22 cellular contexts compared by ENCODE assay signal in genomic region chr20:22369100-22369499, GRCh38.
"Had no signal": no experiment of that assay in that cellular context is flagged by ENCODE, and none has a peak within 500 bp of the region (broad histone marks: within the 10 kb centered on the region; RNA-seq: fewer than 3 reads in every experiment).

No MANE protein-coding gene starts in this region.

- H3K4me3 ChIP-seq: MG63, SJCRH30 had no signal

- DNase-seq: KBM-7, MG63, NCI-H1092, NCI-H1417 treated with DMSO at 0.1 percent for 48 hours, NCI-H146, NCI-H1694 treated with DMSO at 0.1 percent for 48 hours, NCI-H1930, NCI-H2081 treated with DMSO at 0.1 percent for 48 hours, NCI-H2171, NCI-H226, NCI-H446, NCI-H510A, NCI-H524 treated with DMSO at 0.1 percent for 48 hours, NCI-H69, NCI-H774, SHP77 treated with DMSO at 0.1 percent for 48 hours, SJCRH30, T-helper 1 cell had no signal

- H3K9me3 ChIP-seq: MG63, SJCRH30 had no signal

- ATAC-seq: Panc1, Right ventricle myocardium inferior, SK-N-SH treated with all-trans-retinoic acid at 6 μM for 48 hours had no signal

- H3K27ac ChIP-seq: RWPE1, SJCRH30 had no signal

- H3K27me3 ChIP-seq: MG63, SJCRH30 had no signal

- H3K36me3 ChIP-seq: MG63, SJCRH30 had no signal
